Comparison of ENCODE assay signal across 10 cellular contexts in genomic region chr22:23762866-23763578, GRCh38. TPM values are rescaled to one million over a fixed set of nuclear protein-coding genes. Genes with fewer than 3 reads are reported as not detected.
DNase-seq lines count a peak whose midpoint lies in the region; ATAC-seq and TF ChIP-seq lines count a peak whose summit lies in the region.
"Had no signal": no experiment of that assay in that cellular context is flagged by ENCODE, and none has a peak within 500 bp of the region (broad histone marks: within the 10 kb centered on the region; RNA-seq: fewer than 3 reads in every experiment).

C22orf15 (plus strand) TSS chr22:23762990; CDS start chr22:23763307, 317 bp downstream.

- ATAC-seq in activated naive CD8-positive, alpha-beta T cell treated with anti-CD3 and anti-CD28 coated beads, Interleukin-2, amount 50 U/mL, for 24 hours = no peak
- no peak for ATAC-seq in naive thymus-derived CD4-positive, alpha-beta T cell
- ATAC-seq in GM19455 (IDR thresholded peaks at IDR 0.05; ENCODE audit: unreplicated experiment) (no peak), HG03159 (IDR thresholded peaks at IDR 0.05; ENCODE audit: unreplicated experiment) (no peak)

- H3K4me2 ChIP-seq in BLaER1 treated with 17β-estradiol and CSF1 and Interleukin-3, amounts not matched to agents 10 nM and 100 nM = peak within 1 kb of the TSS; percentile 81 to 99 (median 97)

- peak within 1 kb of the TSS; percentile 72 for H3K27ac Mint-ChIP-seq in activated naive CD8-positive, alpha-beta T cell treated with anti-CD3 and anti-CD28 coated beads, Interleukin-2, amount 50 U/mL, for 24 hours
- H3K27ac Mint-ChIP-seq in naive thymus-derived CD4-positive, alpha-beta T cell = peak within 1 kb of the TSS in 8 of 9 donors; percentile 75 to 91 (median 82)

- H3K9ac ChIP-seq in BLaER1 treated with 17β-estradiol and CSF1 and Interleukin-3, amounts not matched to agents 10 nM and 100 nM = peak within 1 kb of the TSS; percentile 53 to 75 (median 66); a peak in 20 of 22 replicates
- H3K9ac ChIP-seq in HUES48 (ENCODE audit: low read depth, low read length) = no peak within 1 kb of the TSS

- H3K36me3 Mint-ChIP-seq in activated naive CD8-positive, alpha-beta T cell treated with anti-CD3 and anti-CD28 coated beads, Interleukin-2, amount 50 U/mL, for 24 hours (ENCODE audit: low read depth) = peaks cover 9% of the 10 kb centered on the region
- H3K36me3 Mint-ChIP-seq in naive thymus-derived CD4-positive, alpha-beta T cell = peaks cover 0 to 4% (median 0%) of the 10 kb centered on the region in 5 donors

- DNase-seq in activated naive CD8-positive, alpha-beta T cell treated with anti-CD3 and anti-CD28 coated beads, Interleukin-2, amount 50 U/mL, for 24 hours = peak; percentile 24
- DNase-seq in naive thymus-derived CD4-positive, alpha-beta T cell = peak in 3 of 9 donors; percentile 13 to 30 (median 23)
- DNase-seq in GM10266 (ENCODE audit: extremely low spot score) (no peak), NCI-H774 (lab: John Stamatoyannopoulos, UW) (no peak)
- DNase-seq: NCI-H146 had no signal

- peaks cover 7 to 21% (median 17%) of the 10 kb centered on the region in 11 experiments; a peak in 17 of 22 replicates for H3K36me3 ChIP-seq in BLaER1 treated with 17β-estradiol and CSF1 and Interleukin-3, amounts not matched to agents 10 nM and 100 nM
- peaks cover 12% of the 10 kb centered on the region for H3K36me3 ChIP-seq in HUES48 (ENCODE audit: control insufficient read depth, insufficient read depth, low read length)
- H3K36me3 ChIP-seq in naive thymus-derived CD4-positive, alpha-beta T cell (ENCODE audit: control insufficient read depth in 2 of 3, insufficient read depth in 3 of 3, low read length in 3 of 3) = peaks cover 0 to 10% (median 0%) of the 10 kb centered on the region in 3 experiments

- POLR2A ChIA-PET in naive thymus-derived CD4-positive, alpha-beta T cell (lab: Charles Lee) = interaction anchor here (0.7 to 2.2 kb wide), 8 partner anchors 8 to 131 kb away, joined by 3 to 7 read pairs (median 5); partner anchors contain the start of genes MIF, MMP11, SLC2A11 and ZNF70

- peaks cover 49 to 88% (median 74%) of the 10 kb centered on the region in 10 experiments for H3K4me1 ChIP-seq in BLaER1 treated with 17β-estradiol and CSF1 and Interleukin-3, amounts not matched to agents 10 nM and 100 nM
- H3K4me1 ChIP-seq in HUES48 (ENCODE audit: control insufficient read depth, insufficient read depth, low read length) = peaks cover 21% of the 10 kb centered on the region
- peaks cover 24% of the 10 kb centered on the region in 2 donors for H3K4me1 ChIP-seq in naive thymus-derived CD4-positive, alpha-beta T cell (ENCODE audit: control insufficient read depth in 2 of 2, insufficient read depth in 2 of 2, low read length in 2 of 2)

- no peaks in the 10 kb centered on the region for H3K9me3 ChIP-seq in BLaER1 treated with 17β-estradiol and CSF1 and Interleukin-3, amounts not matched to agents 10 nM and 100 nM (replicated peaks in 1 of 11)
- no peaks in the 10 kb centered on the region for H3K9me3 ChIP-seq in HUES48 (ENCODE audit: control insufficient read depth, insufficient read depth, low read length)
- H3K9me3 ChIP-seq in naive thymus-derived CD4-positive, alpha-beta T cell (ENCODE audit: control insufficient read depth in 2 of 3, low read length in 3 of 3) = no peaks in the 10 kb centered on the region

- no peaks in the 10 kb centered on the region for H3K27me3 Mint-ChIP-seq in activated naive CD8-positive, alpha-beta T cell treated with anti-CD3 and anti-CD28 coated beads, Interleukin-2, amount 50 U/mL, for 24 hours
- no peaks in the 10 kb centered on the region for H3K27me3 Mint-ChIP-seq in naive thymus-derived CD4-positive, alpha-beta T cell

- peaks cover 21 to 45% (median 30%) of the 10 kb centered on the region in 11 experiments for H4K20me1 ChIP-seq in BLaER1 treated with 17β-estradiol and CSF1 and Interleukin-3, amounts not matched to agents 10 nM and 100 nM

- TF ChIP-seq CTCF in GM10266 (IDR thresholded peaks at IDR 0.05; ENCODE audit: control insufficient read depth, insufficient read depth, low read depth, missing control alignments) = no peak

- H3K4me3 Mint-ChIP-seq in activated naive CD8-positive, alpha-beta T cell treated with anti-CD3 and anti-CD28 coated beads, Interleukin-2, amount 50 U/mL, for 24 hours = peak within 1 kb of the TSS; percentile 66
- H3K4me3 Mint-ChIP-seq in naive thymus-derived CD4-positive, alpha-beta T cell = peak within 1 kb of the TSS; percentile 72 to 84 (median 81)

- intact Hi-C loops in naive thymus-derived CD4-positive, alpha-beta T cell (cut with micrococcal nuclease) = loop anchor here in 1 of 2 donors (1.0 to 10.0 kb wide), 2 partner anchors 12 to 138 kb away; partner anchors contain the start of gene ZNF70

- H3K4me3 ChIP-seq in BLaER1 treated with 17β-estradiol and CSF1 and Interleukin-3, amounts not matched to agents 10 nM and 100 nM = peak within 1 kb of the TSS; percentile 42 to 83 (median 52)
- no peak within 1 kb of the TSS for H3K4me3 ChIP-seq in HUES48 (ENCODE audit: low read depth, low read length)
- peak within 1 kb of the TSS; percentile 60 for H3K4me3 ChIP-seq in naive thymus-derived CD4-positive, alpha-beta T cell (ENCODE audit: low read length)

- peak within 1 kb of the TSS in 9 of 11 experiments; percentile 33 to 76 (median 68); a peak in 17 of 22 replicates for H3K27ac ChIP-seq in BLaER1 treated with 17β-estradiol and CSF1 and Interleukin-3, amounts not matched to agents 10 nM and 100 nM
- peak within 1 kb of the TSS; percentile 42 for H3K27ac ChIP-seq in HUES48 (ENCODE audit: low read depth, low read length)
- H3K27ac ChIP-seq in naive thymus-derived CD4-positive, alpha-beta T cell (ENCODE audit: low read depth, low read length) = peak within 1 kb of the TSS; percentile 65

- peaks cover 40% of the 10 kb centered on the region for H3K4me1 Mint-ChIP-seq in activated naive CD8-positive, alpha-beta T cell treated with anti-CD3 and anti-CD28 coated beads, Interleukin-2, amount 50 U/mL, for 24 hours
- H3K4me1 Mint-ChIP-seq in naive thymus-derived CD4-positive, alpha-beta T cell = peaks cover 7 to 48% (median 38%) of the 10 kb centered on the region in 7 donors

- CTCF ChIA-PET in naive thymus-derived CD4-positive, alpha-beta T cell (lab: Charles Lee) = interaction anchor here (1.3 kb wide), 1 partner anchor 66 kb away, joined by 4 read pairs; no protein-coding TSS in a partner anchor

- H3K27me3 ChIP-seq in BLaER1 treated with 17β-estradiol and CSF1 and Interleukin-3, amounts not matched to agents 10 nM and 100 nM = no peaks in the 10 kb centered on the region
- H3K27me3 ChIP-seq in HUES48 (ENCODE audit: control insufficient read depth, insufficient read depth, low read length) = no peaks in the 10 kb centered on the region
- H3K27me3 ChIP-seq in naive thymus-derived CD4-positive, alpha-beta T cell (ENCODE audit: control insufficient read depth in 2 of 2, insufficient read depth in 2 of 2, low read length in 2 of 2) = no peaks in the 10 kb centered on the region

- H3K9me3 Mint-ChIP-seq in activated naive CD8-positive, alpha-beta T cell treated with anti-CD3 and anti-CD28 coated beads, Interleukin-2, amount 50 U/mL, for 24 hours = no peaks in the 10 kb centered on the region
- H3K9me3 Mint-ChIP-seq in naive thymus-derived CD4-positive, alpha-beta T cell = no peaks in the 10 kb centered on the region

RNA-seq across cellular contexts. Expression of gene C22orf15, which starts in this region (rescaled TPM):
- 1 to 10 TPM in 4 of 5 experiments, not detected in 1; 1.2 to 5.7 (median 3.9) TPM for total RNA-seq in naive thymus-derived CD4-positive, alpha-beta T cell
- 1 to 10 TPM; 1.6 to 2.4 TPM for polyA plus RNA-seq in naive thymus-derived CD4-positive, alpha-beta T cell
- total RNA-seq: subcutaneous adipose tissue had no signal
